ENCODE assay signal across 24 cellular contexts in the genomic region with DNA sequence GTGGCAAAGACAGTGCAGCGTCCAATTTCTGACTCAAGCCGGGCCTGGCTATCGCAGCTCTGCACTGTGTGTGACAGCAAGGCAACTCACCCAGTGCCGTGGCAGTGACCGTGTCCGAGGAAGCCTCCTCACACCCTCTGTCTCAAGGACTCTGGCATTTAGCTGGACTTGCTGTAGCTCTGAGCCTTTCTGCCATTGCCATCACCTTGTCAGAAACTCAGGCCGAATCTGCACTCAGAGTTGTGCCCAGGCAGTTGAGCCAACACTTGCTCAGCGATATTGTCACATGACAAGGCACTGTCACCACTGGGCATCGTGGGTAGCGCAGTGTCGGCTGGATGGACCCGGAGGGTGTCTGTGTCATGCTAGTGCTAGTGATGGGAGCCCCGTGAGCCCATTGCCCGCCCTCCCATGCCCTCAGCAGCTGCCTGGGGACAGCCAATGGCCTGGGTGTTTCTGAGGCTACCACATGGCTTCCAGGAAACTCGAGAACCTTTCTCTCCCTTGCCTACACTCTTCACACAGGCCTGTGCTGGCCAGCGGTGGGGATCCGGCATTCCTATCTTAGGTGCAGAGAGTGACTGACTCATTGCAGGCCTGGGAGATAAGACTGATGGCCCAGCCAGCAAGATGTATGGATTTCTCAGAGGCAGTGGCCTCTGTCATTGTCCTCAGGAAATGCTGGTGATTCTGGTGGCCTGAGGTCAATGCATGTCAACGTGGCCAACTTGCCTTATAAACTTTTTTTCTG. TPM values are rescaled to one million over a fixed set of nuclear protein-coding genes. Genes with fewer than 3 reads are reported as not detected.
A peak's percentile ranks its signal among the peaks of the same experiment; 100 is the strongest.
DNase-seq lines count a peak whose midpoint lies in the region; ATAC-seq, FAIRE-seq and TF ChIP-seq lines count a peak whose summit lies in the region.
"Had no signal": no experiment of that assay in that cellular context is flagged by ENCODE, and none has a peak within 500 bp of the region (broad histone marks: within the 10 kb centered on the region; RNA-seq: fewer than 3 reads in every experiment).

No MANE protein-coding gene starts in this region.

- TF ChIP-seq EP300 in HepG2 (IDR thresholded peaks at IDR 0.05; ENCODE audit: low read depth in 2 of 2, low read length in 2 of 2), result no peak
- TF ChIP-seq EP300 in HepG2 (CRISPR knock-in tag; IDR thresholded peaks at IDR 0.05; ENCODE audit: borderline replicate concordance), result no peak
- no peak for TF ChIP-seq EP300 in tibial nerve (IDR thresholded peaks at IDR 0.05)

- BruUV-seq in HepG2 (replicated peaks; lab: Mats Ljungman, UMichigan), result no TSS peak

- H3K27me3 ChIP-seq in HepG2 (ENCODE audit: control insufficient read depth in 1 of 2, insufficient read depth in 2 of 2, low read length in 2 of 2), result no peaks in the 10 kb centered on the region; a peak in 1 of 5 replicates
- H3K27me3 ChIP-seq in right lobe of liver, result no peaks in the 10 kb centered on the region
- H3K27me3 ChIP-seq in astrocyte (ENCODE audit: insufficient read depth, low read length), result peaks cover 8% of the 10 kb centered on the region
- no peaks in the 10 kb centered on the region for H3K27me3 ChIP-seq in HAP-1 (ENCODE audit: low read depth)
- no peaks in the 10 kb centered on the region for H3K27me3 ChIP-seq in tibial nerve
- H3K27me3 ChIP-seq: sigmoid colon, thyroid gland had no signal

- ATAC-seq in HepG2, result peak; percentile 62
- ATAC-seq in right lobe of liver, result no peak
- ATAC-seq: activated naive CD4-positive, alpha-beta T cell treated with anti-CD3 and anti-CD28 coated beads, Interleukin-2, amount 50 U/mL, for 72 hours had no signal

- H3K27ac ChIP-seq in HepG2 (ENCODE audit: extremely low read length, insufficient read depth, low read length), result no peak overlapping the region
- H3K27ac ChIP-seq in right lobe of liver, result no peak overlapping the region
- H3K27ac ChIP-seq in astrocyte (ENCODE audit: low read depth, low read length), result no peak overlapping the region
- no peak overlapping the region for H3K27ac ChIP-seq in tibial nerve
- H3K27ac ChIP-seq: neutrophil, RWPE1, sigmoid colon, thyroid gland had no signal

- H3K4me3 Mint-ChIP-seq in astrocyte (ENCODE audit: unreplicated experiment), result no peak overlapping the region
- H3K4me3 Mint-ChIP-seq: CD4-positive, alpha-beta memory T cell; central memory CD8-positive, alpha-beta T cell; mesothelial cell of epicardium had no signal

- POLR2A ChIA-PET in HepG2 (lab: Yijun Ruan, JAX), result no interaction called here

- no peak for TF ChIP-seq CTCF in HepG2 (CRISPR knock-in tag; IDR thresholded peaks at IDR 0.05)
- no peak for TF ChIP-seq CTCF in right lobe of liver (IDR thresholded peaks at IDR 0.05)
- no peak for TF ChIP-seq CTCF in astrocyte (IDR thresholded peaks at IDR 0.05; ENCODE audit: insufficient read depth, low read depth, low read length)
- TF ChIP-seq CTCF in tibial nerve (IDR thresholded peaks at IDR 0.05), result no peak

- peaks cover 19% of the 10 kb centered on the region for H3K4me1 Mint-ChIP-seq in astrocyte (ENCODE audit: low read depth, unreplicated experiment)
- H3K4me1 Mint-ChIP-seq: CD4-positive, alpha-beta memory T cell; central memory CD8-positive, alpha-beta T cell; mesothelial cell of epicardium had no signal

- no peak for FAIRE-seq in HepG2 (lab: Jason Lieb, UNC)
- FAIRE-seq in astrocyte (lab: Jason Lieb, UNC), result no peak
- FAIRE-seq: frontal cortex had no signal

- H2AFZ ChIP-seq in HepG2 (ENCODE audit: low read length), result no peak overlapping the region
- H2AFZ ChIP-seq in astrocyte (ENCODE audit: low read depth, low read length), result no peak overlapping the region

- TF ChIP-seq POLR2A in HepG2 (IDR thresholded peaks at IDR 0.05; ENCODE audit: insufficient read depth in 1 of 2, low read depth in 2 of 2, low read length in 2 of 2) (no peak), right lobe of liver (IDR thresholded peaks at IDR 0.05) (no peak), tibial nerve (IDR thresholded peaks at IDR 0.05) (no peak)

- H3K27ac Mint-ChIP-seq in astrocyte (ENCODE audit: unreplicated experiment), result no peak overlapping the region
- H3K27ac Mint-ChIP-seq: activated naive CD4-positive, alpha-beta T cell treated with anti-CD3 and anti-CD28 coated beads, Interleukin-2, amount 50 U/mL, for 72 hours; CD4-positive, alpha-beta memory T cell; mesothelial cell of epicardium had no signal

- H3K9ac ChIP-seq in HepG2 (ENCODE audit: insufficient read depth, low read depth, low read length) (no peak overlapping the region), astrocyte (ENCODE audit: low read length) (no peak overlapping the region)

- 63% methylated on average over 14 of the region's 18 CpGs for WGBS in HepG2 (ENCODE audit: low lambda C conversion rate)
- WGBS in right lobe of liver (ENCODE audit: insufficient coverage, low coverage, low lambda C conversion rate, missing lambda C conversion rate), result 40% methylated on average over 1 of the region's 18 CpGs
- 80 to 88% methylated on average over 15 to 18 of the region's 18 CpGs for WGBS in tibial nerve, 2 donors

- H3K27me3 Mint-ChIP-seq in astrocyte (ENCODE audit: low read depth, unreplicated experiment), result peaks cover 26% of the 10 kb centered on the region
- H3K27me3 Mint-ChIP-seq: CD4-positive, alpha-beta memory T cell had no signal

- intact Hi-C loops in HepG2 (cut with micrococcal nuclease; ENCODE audit: unreplicated experiment), result no loop called here
- intact Hi-C loops in right lobe of liver (cut with DNase I), result no loop called here

- DNase-seq in HepG2 (ENCODE audit: low spot score), result no peak
- DNase-seq in right lobe of liver, result no peak
- peak; percentile 34 for DNase-seq in astrocyte (ENCODE audit: low read depth)
- DNase-seq in left kidney (ENCODE audit: low read depth, low spot score), result peak; percentile 12
- no peak for DNase-seq in HAP-1 (ENCODE audit: low spot score in 2 of 2)
- DNase-seq in activated effector memory CD4-positive, alpha-beta T cell treated with anti-CD3 and anti-CD28 coated beads, Interleukin-2, amount 50 U/mL, for 16 hours, result no peak
- no peak for DNase-seq in germinal center (ENCODE audit: low spot score)
- no peak for DNase-seq in tibial nerve (ENCODE audit: low spot score in 2 of 2)
- DNase-seq: activated CD4-positive, alpha-beta T cell treated with anti-CD3 and anti-CD28 coated beads for 48 hours; CD4-positive, alpha-beta memory T cell; GF-D8; NCI-H1092 treated with DMSO at 0.1 percent for 48 hours; sigmoid colon; stimulated activated CD4-positive, alpha-beta T cell treated with anti-CD3 and anti-CD28 coated beads, Interleukin-4, amount 100 ng/mL, for 1 hour; thyroid gland had no signal

- no peaks in the 10 kb centered on the region for H3K79me2 ChIP-seq in HepG2 (ENCODE audit: insufficient read depth, low read length)
- H3K79me2 ChIP-seq in astrocyte (ENCODE audit: insufficient read depth, low read length), result no peaks in the 10 kb centered on the region

- CTCF ChIA-PET in HepG2 (lab: Yijun Ruan, JAX; ENCODE audit: low intra/inter-chr PET ratio, low total read pairs), result no interaction called here

- H3K9me3 ChIP-seq in HepG2 (ENCODE audit: low read length) (no peaks in the 10 kb centered on the region), right lobe of liver (no peaks in the 10 kb centered on the region), astrocyte (ENCODE audit: insufficient read depth, low read depth, low read length) (no peaks in the 10 kb centered on the region), HAP-1 (no peaks in the 10 kb centered on the region), tibial nerve (peaks cover 0 to 7% (median 0%) of the 10 kb centered on the region in 4 donors)
- H3K9me3 ChIP-seq: neutrophil, sigmoid colon, thyroid gland had no signal

- no peak for TF ChIP-seq RAD21 in HepG2 (CRISPR knock-in tag; IDR thresholded peaks at IDR 0.05)

- H3K36me3 Mint-ChIP-seq in astrocyte (ENCODE audit: low read depth, unreplicated experiment), result peaks cover 4% of the 10 kb centered on the region
- H3K36me3 Mint-ChIP-seq: CD4-positive, alpha-beta memory T cell; mesothelial cell of epicardium had no signal

- in situ Hi-C loops in HepG2 (cut with HindIII; ENCODE audit: extremely low pct_ligation_motif_present, low pct_unique_long_range_greater_than_20kb) (no loop called here), HAP-1 (cut with MboI; ENCODE audit: low sequenced_read_pairs) (loop anchor here (25.0 kb wide), 1 partner anchor 835 kb away; a partner anchor contains a TSS)

- no peaks in the 10 kb centered on the region for H3K36me3 ChIP-seq in HepG2 (replicated peaks in 1 of 2; ENCODE audit: control insufficient read depth in 1 of 2, insufficient read depth in 2 of 2, low read length in 2 of 2)
- H3K36me3 ChIP-seq in right lobe of liver, result no peaks in the 10 kb centered on the region
- no peaks in the 10 kb centered on the region for H3K36me3 ChIP-seq in astrocyte (ENCODE audit: insufficient read depth, low read length)
- no peaks in the 10 kb centered on the region for H3K36me3 ChIP-seq in HAP-1 (replicated peaks)
- peaks cover 0 to 2% (median 0%) of the 10 kb centered on the region in 3 donors for H3K36me3 ChIP-seq in tibial nerve
- H3K36me3 ChIP-seq: neutrophil, sigmoid colon, thyroid gland had no signal

- H3K4me1 ChIP-seq in HepG2 (ENCODE audit: insufficient read depth, low read length), result no peaks in the 10 kb centered on the region
- H3K4me1 ChIP-seq in right lobe of liver, result no peaks in the 10 kb centered on the region
- no peaks in the 10 kb centered on the region for H3K4me1 ChIP-seq in astrocyte (ENCODE audit: insufficient read depth, low read length)
- H3K4me1 ChIP-seq in HAP-1, result no peaks in the 10 kb centered on the region
- H3K4me1 ChIP-seq in tibial nerve, result no peaks in the 10 kb centered on the region
- H3K4me1 ChIP-seq: thyroid gland had no signal

- H3K4me3 ChIP-seq in HepG2 (replicated peaks in 1 of 3; ENCODE audit: insufficient read depth in 1 of 3, low read depth in 2 of 3, low read length in 3 of 3) (no peak overlapping the region), right lobe of liver (no peak overlapping the region), astrocyte (ENCODE audit: insufficient read depth, low read depth, low read length) (no peak overlapping the region), HAP-1 (no peak overlapping the region), tibial nerve (no peak overlapping the region)
- H3K4me3 ChIP-seq: sigmoid colon, thyroid gland had no signal

- H3K9me3 Mint-ChIP-seq in astrocyte (ENCODE audit: unreplicated experiment), result peaks cover 10% of the 10 kb centered on the region

- H4K20me1 ChIP-seq in HepG2 (ENCODE audit: insufficient read depth, low read length), result no peaks in the 10 kb centered on the region; the same call in 1 of the 2 replicates
- no peaks in the 10 kb centered on the region for H4K20me1 ChIP-seq in astrocyte (ENCODE audit: insufficient read depth, low read length)

- H3K4me2 ChIP-seq in HepG2 (ENCODE audit: low read depth, low read length) (no peak overlapping the region), astrocyte (ENCODE audit: low read length) (no peak overlapping the region)

RNA-seq across cellular contexts. Expression of a gene that starts 22.1 kb away (rescaled TPM):
- not detected in 2 replicates for total RNA-seq in HepG2 (2016; rRNA removed; fragmentation: Illumina TruSeq; extraction: Trizol)
- not detected in 2 replicates for total RNA-seq in HepG2 (2016; cell fraction: cytosol; rRNA removed; fragmentation: Illumina TruSeq; extraction: Trizol; ENCODE audit: low read depth)
- total RNA-seq in HepG2 (2016; cell fraction: insoluble cytoplasmic fraction; rRNA removed; fragmentation: Illumina TruSeq; extraction: Trizol), result not detected in 2 replicates
- not detected in 2 replicates for total RNA-seq in HepG2 (2016; cell fraction: membrane; rRNA removed; fragmentation: Illumina TruSeq; extraction: Trizol)
- not detected in 2 replicates for total RNA-seq in HepG2 (2016; cell fraction: nucleus; rRNA removed; fragmentation: Illumina TruSeq; extraction: Trizol)
- polyA plus RNA-seq in HepG2 (2011; rRNA removed), result 0.37 TPM in 1 of 2 replicates, not detected in the other
- not detected in 2 replicates for polyA plus RNA-seq in HepG2 (2011; cell fraction: cytosol; rRNA removed)
- not detected in 2 replicates for polyA plus RNA-seq in HepG2 (2011; cell fraction: nucleus; rRNA removed)
- not detected in 2 replicates for polyA plus RNA-seq in HepG2 (2012)
- polyA plus RNA-seq in HepG2 (2016; cell fraction: cytosol; fragmentation: Illumina TruSeq; extraction: Trizol; ENCODE audit: low read depth), result not detected in 2 replicates
- not detected in 2 replicates for polyA plus RNA-seq in HepG2 (2016; cell fraction: insoluble cytoplasmic fraction; fragmentation: Illumina TruSeq; extraction: Trizol; ENCODE audit: low read depth)
- not detected in 2 replicates for polyA plus RNA-seq in HepG2 (2016; cell fraction: membrane; fragmentation: Illumina TruSeq; extraction: Trizol; ENCODE audit: low read depth)
- not detected in 2 replicates for polyA plus RNA-seq in HepG2 (2016; cell fraction: nucleus; fragmentation: Illumina TruSeq; extraction: Trizol; ENCODE audit: insufficient read depth, low read depth)
- polyA minus RNA-seq in HepG2 (2011; rRNA and poly(A)+ RNA removed; ENCODE audit: low replicate concordance), result 0.78 TPM in 1 of 2 replicates, not detected in the other
- not detected in 2 replicates for polyA minus RNA-seq in HepG2 (2011; cell fraction: cytosol; rRNA and poly(A)+ RNA removed)
- not detected in 2 replicates for polyA minus RNA-seq in HepG2 (2011; cell fraction: nucleus; rRNA and poly(A)+ RNA removed)
- not detected for total RNA-seq in right lobe of liver
- total RNA-seq in astrocyte, result not detected in 2 replicates
- total RNA-seq in tibial nerve, result not detected
- total RNA-seq: A673; activated naive CD4-positive, alpha-beta T cell treated with anti-CD3 and anti-CD28 coated beads, Interleukin-2, amount 50 U/mL, for 72 hours; CD4-positive, alpha-beta memory T cell; H4; mesothelial cell of epicardium; sigmoid colon; T-helper 1 cell treated with Interleukin-12 subunit alpha and Interleukin-12 subunit beta and Interleukin-4 antibody, amounts not matched to agents 30 ng/mL and 1 ng/mL, for 36 hours; thyroid gland had no signal
- polyA plus RNA-seq: CD4-positive, alpha-beta memory T cell; sigmoid colon had no signal

Comparison
In these comparisons a context has a peak if more than half of its experiments do, and no peak if none do; other contexts are left out.
1. DNase-seq: peak in astrocyte (single experiment) and left kidney (single experiment); none in HepG2 (single experiment), right lobe of liver (0 of 3), HAP-1 (0 of 2), activated effector memory CD4-positive, alpha-beta T cell treated with anti-CD3 and anti-CD28 coated beads, Interleukin-2, amount 50 U/mL, for 16 hours (single experiment), germinal center (single experiment) and tibial nerve (0 of 2).